In genomic region chr6:81725127-81725526, GRCh38 we compare ENCODE assay signal across 20 cellular contexts.
"Had no signal": no experiment of that assay in that cellular context is flagged by ENCODE, and none has a peak within 500 bp of the region (broad histone marks: within the 10 kb centered on the region; RNA-seq: fewer than 3 reads in every experiment).

No MANE protein-coding gene starts in this region.

- DNase-seq: natural killer cell; occipital lobe; ovary; posterior cingulate gyrus; psoas muscle; right cardiac atrium; right lobe of liver; spleen; stimulated activated CD4-positive, alpha-beta T cell treated with anti-CD3 and anti-CD28 coated beads, Interleukin-12 subunit alpha, Interleukin-12 subunit beta, amount 100 ng/mL, for 4 hours; stimulated activated CD4-positive, alpha-beta T cell treated with anti-CD3 and anti-CD28 coated beads, Interleukin-2, amount 100 ng/mL, for 24 hours; stimulated activated CD4-positive, alpha-beta T cell treated with anti-CD3 and anti-CD28 coated beads, Interleukin-2, amount 100 ng/mL, for 48 hours; stimulated activated CD4-positive, alpha-beta T cell treated with anti-CD3 and anti-CD28 coated beads, Interleukin-4, amount 100 ng/mL, for 24 hours; stimulated activated naive B cell treated with anti-CD40 and anti-IgM and Interleukin-4, amounts not matched to agents 10 μg/mL and 1 μg/mL and 100 μg/mL, for 72 hours; stimulated activated naive CD4-positive, alpha-beta T cell treated with Interleukin-2 at 50 U/mL for 16 hours; stomach; thyroid gland; trophoblast cell; upper lobe of left lung had no signal

- FAIRE-seq: urothelium cell line had no signal

- ATAC-seq: natural killer cell; psoas muscle; right lobe of liver; stimulated activated effector memory CD8-positive, alpha-beta T cell treated with anti-CD3 and anti-CD28 coated beads, Interleukin-12 subunit alpha, Interleukin-12 subunit beta, amount 100 ng/mL, for 72 hours; stimulated activated naive B cell treated with anti-CD40 and anti-IgM and Interleukin-4, amounts not matched to agents 10 μg/mL and 1 μg/mL and 100 μg/mL, for 72 hours had no signal
